In genomic region chrY:18815751-18816150, GRCh38 we compare ENCODE assay signal across 7 cellular contexts. TPM values are rescaled to one million over a fixed set of nuclear protein-coding genes. Genes with fewer than 3 reads are reported as not detected.
"Had no signal": no experiment of that assay in that cellular context is flagged by ENCODE, and none has a peak within 500 bp of the region (broad histone marks: within the 10 kb centered on the region; RNA-seq: fewer than 3 reads in every experiment).

No MANE protein-coding gene starts in this region.

RNA-seq across cellular contexts. Expression of gene HSFY2, which starts 42.2 kb away (rescaled TPM):
- polyA plus RNA-seq: endothelial cell of umbilical vein, foreskin keratinocyte, hepatocyte, immature natural killer cell, liver, lung, mammary epithelial cell had no signal
